In the genomic region with DNA sequence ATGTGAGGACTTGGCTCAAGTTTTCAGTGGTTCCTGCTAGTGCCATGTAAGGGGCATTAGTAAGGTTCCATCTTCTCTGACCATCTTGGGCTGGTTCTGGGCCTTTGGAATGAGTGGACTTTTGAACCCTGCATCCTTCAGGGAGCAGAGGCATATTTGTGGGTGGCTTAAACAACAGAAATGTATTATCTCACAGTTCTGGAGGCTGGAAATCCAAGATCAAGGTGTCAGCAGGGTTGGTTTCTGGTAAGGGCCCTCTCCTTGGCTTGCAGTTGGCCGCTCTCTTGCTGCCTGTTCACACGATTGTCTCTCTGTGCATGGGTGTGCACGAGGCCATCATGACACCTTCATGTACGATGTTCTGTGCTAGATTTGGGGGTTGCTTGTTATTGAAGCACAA, we compare ENCODE assay signal across 19 cellular contexts. TPM values are rescaled to one million over a fixed set of nuclear protein-coding genes. Genes with fewer than 3 reads are reported as not detected.
A peak's percentile ranks its signal among the peaks of the same experiment; 100 is the strongest.
DNase-seq lines count a peak whose midpoint lies in the region; ATAC-seq and TF ChIP-seq lines count a peak whose summit lies in the region.
"Had no signal": no experiment of that assay in that cellular context is flagged by ENCODE, and none has a peak within 500 bp of the region (broad histone marks: within the 10 kb centered on the region; RNA-seq: fewer than 3 reads in every experiment).

No MANE protein-coding gene starts in this region.

- H3K27ac ChIP-seq in endodermal cell (ENCODE audit: low read depth, low read length) (no peak overlapping the region), lower lobe of right lung (no peak overlapping the region)
- H3K27ac ChIP-seq: 22Rv1, A549, BLaER1 had no signal

- H3K27me3 ChIP-seq in endodermal cell (ENCODE audit: control insufficient read depth, insufficient read depth, low read length, poor library complexity, severe bottlenecking) (peaks cover 7% of the 10 kb centered on the region), lower lobe of right lung (ENCODE audit: low read depth) (no peaks in the 10 kb centered on the region)
- H3K27me3 ChIP-seq: BLaER1 had no signal

- H3K36me3 ChIP-seq in endodermal cell (ENCODE audit: control insufficient read depth, insufficient read depth, low read length): no peaks in the 10 kb centered on the region
- no peaks in the 10 kb centered on the region for H3K36me3 ChIP-seq in lower lobe of right lung
- H3K36me3 ChIP-seq: BLaER1 had no signal

- H3K4me1 Mint-ChIP-seq in activated CD8-positive, alpha-beta memory T cell treated with anti-CD3 and anti-CD28 coated beads, Interleukin-2, amount 10 ng/mL, durations not matched to agents 7 days and 5 days: no peaks in the 10 kb centered on the region
- H3K4me1 Mint-ChIP-seq in endodermal cell (peaks cover 2% of the 10 kb centered on the region), osteocyte (ENCODE audit: unreplicated experiment) (no peaks in the 10 kb centered on the region)
- H3K4me1 Mint-ChIP-seq: CD14-positive monocyte; CD4-positive, alpha-beta memory T cell had no signal

- no peaks in the 10 kb centered on the region for H3K4me1 ChIP-seq in endodermal cell (ENCODE audit: control insufficient read depth, insufficient read depth, low read length)
- H3K4me1 ChIP-seq in lower lobe of right lung: no peaks in the 10 kb centered on the region
- H3K4me1 ChIP-seq: A549, BLaER1 had no signal

- peak; percentile 14 for DNase-seq in activated CD8-positive, alpha-beta memory T cell treated with anti-CD3 and anti-CD28 coated beads, Interleukin-2, amount 10 ng/mL, durations not matched to agents 7 days and 5 days
- no peak for DNase-seq in activated CD8-positive, alpha-beta memory T cell treated with anti-CD3 and anti-CD28 coated beads for 24 hours
- DNase-seq in endodermal cell: peak; percentile 14
- peak; percentile 27 for DNase-seq in osteocyte (ENCODE audit: extremely low spot score, unreplicated experiment)
- no peak for DNase-seq in lower lobe of right lung
- DNase-seq in NCI-H1105 (lab: John Stamatoyannopoulos, UW): no peak
- DNase-seq: AML-193; Calu3; CD4-positive, alpha-beta memory T cell; DMS79 treated with DMSO at 0.1 percent for 48 hours; GF-D8; GOT3; H9 had no signal

- 65 to 67% methylated on average over 4 of the region's 4 CpGs for WGBS in endodermal cell (ENCODE audit: insufficient coverage in 1 of 2, insufficient read length in 1 of 2), 2 experiments

- CTCF ChIA-PET in activated CD8-positive, alpha-beta memory T cell treated with anti-CD3 and anti-CD28 coated beads, Interleukin-2, amount 10 ng/mL, durations not matched to agents 7 days and 5 days (lab: Charles Lee): no interaction called here

- ATAC-seq in activated CD8-positive, alpha-beta memory T cell treated with anti-CD3 and anti-CD28 coated beads, Interleukin-2, amount 10 ng/mL, durations not matched to agents 7 days and 5 days: no peak
- ATAC-seq in HG02642 (IDR thresholded peaks at IDR 0.05; ENCODE audit: poor library complexity, unreplicated experiment): no peak
- no peak for ATAC-seq in lower lobe of right lung
- ATAC-seq: A549 had no signal

- H3K9ac ChIP-seq in endodermal cell (ENCODE audit: extremely low read depth, low read length, poor library complexity, severe bottlenecking): no peak overlapping the region
- H3K9ac ChIP-seq: BLaER1 had no signal

- intact Hi-C loops in lower lobe of right lung (cut with DNase I): no loop called here

- H3K9me3 ChIP-seq in endodermal cell (ENCODE audit: control insufficient read depth, low read length) (no peaks in the 10 kb centered on the region), lower lobe of right lung (no peaks in the 10 kb centered on the region)
- H3K9me3 ChIP-seq: A549 had no signal

- peaks cover 10% of the 10 kb centered on the region for H3K27me3 Mint-ChIP-seq in activated CD8-positive, alpha-beta memory T cell treated with anti-CD3 and anti-CD28 coated beads, Interleukin-2, amount 10 ng/mL, durations not matched to agents 7 days and 5 days
- peaks cover 2% of the 10 kb centered on the region for H3K27me3 Mint-ChIP-seq in endodermal cell (ENCODE audit: insufficient read depth)
- peaks cover 26% of the 10 kb centered on the region for H3K27me3 Mint-ChIP-seq in osteocyte (ENCODE audit: unreplicated experiment)

- H3K27ac Mint-ChIP-seq in activated CD8-positive, alpha-beta memory T cell treated with anti-CD3 and anti-CD28 coated beads, Interleukin-2, amount 10 ng/mL, durations not matched to agents 7 days and 5 days: no peak overlapping the region
- no peak overlapping the region for H3K27ac Mint-ChIP-seq in endodermal cell
- H3K27ac Mint-ChIP-seq in osteocyte (ENCODE audit: unreplicated experiment): no peak overlapping the region
- H3K27ac Mint-ChIP-seq: CD14-positive monocyte; CD4-positive, alpha-beta memory T cell; H9 had no signal

- H3K4me3 ChIP-seq in endodermal cell (ENCODE audit: low read length): no peak overlapping the region
- H3K4me3 ChIP-seq in lower lobe of right lung: no peak overlapping the region
- H3K4me3 ChIP-seq: A549, BLaER1 had no signal

- H3K9me3 Mint-ChIP-seq in activated CD8-positive, alpha-beta memory T cell treated with anti-CD3 and anti-CD28 coated beads, Interleukin-2, amount 10 ng/mL, durations not matched to agents 7 days and 5 days (ENCODE audit: low read depth): no peaks in the 10 kb centered on the region
- H3K9me3 Mint-ChIP-seq in endodermal cell: no peaks in the 10 kb centered on the region
- peaks cover 3% of the 10 kb centered on the region for H3K9me3 Mint-ChIP-seq in osteocyte (ENCODE audit: unreplicated experiment)

- no peaks in the 10 kb centered on the region for H3K36me3 Mint-ChIP-seq in activated CD8-positive, alpha-beta memory T cell treated with anti-CD3 and anti-CD28 coated beads, Interleukin-2, amount 10 ng/mL, durations not matched to agents 7 days and 5 days
- no peaks in the 10 kb centered on the region for H3K36me3 Mint-ChIP-seq in endodermal cell (ENCODE audit: low read depth)
- H3K36me3 Mint-ChIP-seq in osteocyte (ENCODE audit: unreplicated experiment): no peaks in the 10 kb centered on the region
- H3K36me3 Mint-ChIP-seq: CD14-positive monocyte; CD4-positive, alpha-beta memory T cell had no signal

- TF ChIP-seq CTCF in endodermal cell (conservative IDR thresholded peaks at IDR 0.05) (no peak), osteocyte (IDR thresholded peaks at IDR 0.05) (no peak), lower lobe of right lung (IDR thresholded peaks at IDR 0.05) (no peak)

- no peak overlapping the region for H3K4me3 Mint-ChIP-seq in activated CD8-positive, alpha-beta memory T cell treated with anti-CD3 and anti-CD28 coated beads, Interleukin-2, amount 10 ng/mL, durations not matched to agents 7 days and 5 days
- H3K4me3 Mint-ChIP-seq in endodermal cell (no peak overlapping the region), osteocyte (ENCODE audit: unreplicated experiment) (no peak overlapping the region)
- H3K4me3 Mint-ChIP-seq: CD14-positive monocyte; CD4-positive, alpha-beta memory T cell; H9 had no signal

RNA-seq across cellular contexts. Expression of a gene that starts 21.3 kb away (rescaled TPM):
- total RNA-seq in activated CD8-positive, alpha-beta memory T cell treated with anti-CD3 and anti-CD28 coated beads, Interleukin-2, amount 10 ng/mL, durations not matched to agents 7 days and 5 days: not detected
- total RNA-seq in endodermal cell: not detected
- not detected for polyA plus RNA-seq in endodermal cell (2013, experiment 1 of 2)
- not detected for polyA plus RNA-seq in endodermal cell (2013, experiment 2 of 2)
- total RNA-seq in osteocyte: not detected in 2 replicates
- total RNA-seq in lower lobe of right lung: not detected
- total RNA-seq: Calu3; CD4-positive, alpha-beta memory T cell; H9; HT-29 had no signal
- polyA plus RNA-seq: A549; CD14-positive monocyte; CD4-positive, alpha-beta memory T cell had no signal

Comparison
In these comparisons a context has a peak if more than half of its experiments do, and no peak if none do; other contexts are left out.
1. DNase-seq: peak in activated CD8-positive, alpha-beta memory T cell treated with anti-CD3 and anti-CD28 coated beads, Interleukin-2, amount 10 ng/mL, durations not matched to agents 7 days and 5 days (single experiment), endodermal cell (single experiment) and osteocyte (single experiment); none in activated CD8-positive, alpha-beta memory T cell treated with anti-CD3 and anti-CD28 coated beads for 24 hours (single experiment), lower lobe of right lung (single experiment) and NCI-H1105 (single experiment).